ENCODE assay signal across 8 cellular contexts in genomic region chr14:105294142-105294597, GRCh38. TPM values are rescaled to one million over a fixed set of nuclear protein-coding genes. Genes with fewer than 3 reads are reported as not detected.
DNase-seq lines count a peak whose midpoint lies in the region; ATAC-seq and TF ChIP-seq lines count a peak whose summit lies in the region.

No MANE protein-coding gene starts in this region.

- peaks cover 21% of the 10 kb centered on the region for H3K4me1 ChIP-seq in upper lobe of right lung

- H3K4me3 Mint-ChIP-seq in central memory CD8-positive, alpha-beta T cell = peak overlapping the region; percentile 55

- peak; percentile 51 for ATAC-seq in HG03159 (IDR thresholded peaks at IDR 0.05; ENCODE audit: unreplicated experiment)
- ATAC-seq in central memory CD8-positive, alpha-beta T cell (replicated peaks; ENCODE audit: extremely low read depth, poor library complexity, severe bottlenecking) = peak; percentile 82
- peak; percentile 76 for ATAC-seq in upper lobe of right lung

- H3K27me3 Mint-ChIP-seq in central memory CD8-positive, alpha-beta T cell = no peaks in the 10 kb centered on the region

- TF ChIP-seq CTCF in upper lobe of right lung (IDR thresholded peaks at IDR 0.05) = no peak

- no peaks in the 10 kb centered on the region for H3K9me3 ChIP-seq in upper lobe of right lung

- intact Hi-C loops in upper lobe of right lung (cut with DNase I) = no loop called here

- peaks cover 13% of the 10 kb centered on the region for H3K36me3 Mint-ChIP-seq in central memory CD8-positive, alpha-beta T cell (ENCODE audit: insufficient read depth)

- H3K4me1 Mint-ChIP-seq in central memory CD8-positive, alpha-beta T cell = peaks cover 41% of the 10 kb centered on the region

- DNase-seq in DMS153 (lab: John Stamatoyannopoulos, UW) = peak; percentile 43
- DNase-seq in T-helper 9 cell = peak; percentile 62
- peak; percentile 37 to 53 for DNase-seq in central memory CD8-positive, alpha-beta T cell (ENCODE audit: low spot score in 2 of 2)
- peak; percentile 45 for DNase-seq in midbrain (lab: John Stamatoyannopoulos, UW)
- DNase-seq in upper lobe of right lung = no peak
- no peak for DNase-seq in NCI-H187 (lab: John Stamatoyannopoulos, UW)
- no peak for DNase-seq in mucosa of gallbladder (ENCODE audit: low spot score)

- H3K9me3 Mint-ChIP-seq in central memory CD8-positive, alpha-beta T cell = no peaks in the 10 kb centered on the region

- no peak overlapping the region for H3K4me3 ChIP-seq in upper lobe of right lung

- no peaks in the 10 kb centered on the region for H3K27me3 ChIP-seq in upper lobe of right lung

- no peak overlapping the region for H3K27ac ChIP-seq in upper lobe of right lung

- no peaks in the 10 kb centered on the region for H3K36me3 ChIP-seq in upper lobe of right lung

- H3K27ac Mint-ChIP-seq in central memory CD8-positive, alpha-beta T cell (ENCODE audit: low read depth) = peak overlapping the region; percentile 91

RNA-seq across cellular contexts. Expression of gene BRF1, which starts 6.6 kb away (rescaled TPM):
- total RNA-seq in upper lobe of right lung = 31.2 TPM
- total RNA-seq in mucosa of gallbladder = 51.7 TPM

RNA-seq across cellular contexts. Expression of gene PACS2, which starts 20.4 kb away (rescaled TPM):
- total RNA-seq in upper lobe of right lung = 86.6 TPM
- 105 TPM for total RNA-seq in mucosa of gallbladder

RNA-seq across cellular contexts. Expression of gene BTBD6, which starts 45.8 kb away (rescaled TPM):
- total RNA-seq in upper lobe of right lung (51.3 TPM), mucosa of gallbladder (50.8 TPM)

Comparison
In these comparisons a context has a peak if more than half of its experiments do, and no peak if none do; other contexts are left out.
1. DNase-seq: peak in DMS153 (single experiment), T-helper 9 cell (single experiment), central memory CD8-positive, alpha-beta T cell (2 of 2) and midbrain (single experiment); none in upper lobe of right lung (single experiment), NCI-H187 (0 of 2) and mucosa of gallbladder (single experiment).
2. Peak in every context shown above with its lines, with median percentiles within 50 percentile points of each other: ATAC-seq.